In genomic region chr12:120439646-120440247, GRCh38 we compare ENCODE assay signal across 8 cellular contexts. TPM values are rescaled to one million over a fixed set of nuclear protein-coding genes. Genes with fewer than 3 reads are reported as not detected.
DNase-seq lines count a peak whose midpoint lies in the region; ATAC-seq and TF ChIP-seq lines count a peak whose summit lies in the region.

No MANE protein-coding gene starts in this region.

- ATAC-seq in activated T-helper 17 cell treated with anti-CD3 and anti-CD28 coated beads, Interleukin-2, amount 50 U/mL, for 72 hours (replicated peaks): peak; percentile 30
- no peak for ATAC-seq in HG03196 (IDR thresholded peaks at IDR 0.05; ENCODE audit: unreplicated experiment)

- H3K4me3 Mint-ChIP-seq in activated T-helper 17 cell treated with anti-CD3 and anti-CD28 coated beads, Interleukin-2, amount 50 U/mL, for 72 hours: peak overlapping the region; percentile 99
- H3K4me3 Mint-ChIP-seq in osteocyte (ENCODE audit: unreplicated experiment) (peak overlapping the region; percentile 26), type B pancreatic cell (peak overlapping the region; percentile 77)

- no peaks in the 10 kb centered on the region for H3K27me3 Mint-ChIP-seq in activated T-helper 17 cell treated with anti-CD3 and anti-CD28 coated beads, Interleukin-2, amount 50 U/mL, for 72 hours
- H3K27me3 Mint-ChIP-seq in osteocyte (ENCODE audit: unreplicated experiment): no peaks in the 10 kb centered on the region
- no peaks in the 10 kb centered on the region for H3K27me3 Mint-ChIP-seq in type B pancreatic cell

- peaks cover 67% of the 10 kb centered on the region for H3K36me3 Mint-ChIP-seq in activated T-helper 17 cell treated with anti-CD3 and anti-CD28 coated beads, Interleukin-2, amount 50 U/mL, for 72 hours (ENCODE audit: low read depth)
- H3K36me3 Mint-ChIP-seq in osteocyte (ENCODE audit: unreplicated experiment) (peaks cover 8% of the 10 kb centered on the region), type B pancreatic cell (peaks cover 5% of the 10 kb centered on the region)

- H3K27ac Mint-ChIP-seq in activated T-helper 17 cell treated with anti-CD3 and anti-CD28 coated beads, Interleukin-2, amount 50 U/mL, for 72 hours: peak overlapping the region; percentile 28
- no peak overlapping the region for H3K27ac Mint-ChIP-seq in osteocyte (ENCODE audit: unreplicated experiment)
- H3K27ac Mint-ChIP-seq in type B pancreatic cell: peak overlapping the region; percentile 50

- H3K4me1 Mint-ChIP-seq in activated T-helper 17 cell treated with anti-CD3 and anti-CD28 coated beads, Interleukin-2, amount 50 U/mL, for 72 hours: no peaks in the 10 kb centered on the region
- H3K4me1 Mint-ChIP-seq in osteocyte (ENCODE audit: unreplicated experiment) (peaks cover 25% of the 10 kb centered on the region), type B pancreatic cell (ENCODE audit: unreplicated experiment) (peaks cover 23% of the 10 kb centered on the region)

- no peaks in the 10 kb centered on the region for H3K9me3 Mint-ChIP-seq in activated T-helper 17 cell treated with anti-CD3 and anti-CD28 coated beads, Interleukin-2, amount 50 U/mL, for 72 hours
- no peaks in the 10 kb centered on the region for H3K9me3 Mint-ChIP-seq in osteocyte (ENCODE audit: unreplicated experiment)
- H3K9me3 Mint-ChIP-seq in type B pancreatic cell: no peaks in the 10 kb centered on the region

- DNase-seq in D341Med (ENCODE audit: low spot score) (peak; percentile 84), RPMI8226 (peak; percentile 83), fibroblast of the conjunctiva (ENCODE audit: low read depth) (peak; percentile 22), osteocyte (ENCODE audit: extremely low spot score, unreplicated experiment) (no peak), type B pancreatic cell (ENCODE audit: extremely low spot score, unreplicated experiment) (peak; percentile 77)
- DNase-seq in Jurkat, Clone E6-1 (ENCODE audit: low read depth, low spot score): peak; percentile 77

- TF ChIP-seq CTCF in osteocyte (IDR thresholded peaks at IDR 0.05): peak; percentile 67
- TF ChIP-seq CTCF in type B pancreatic cell (conservative IDR thresholded peaks at IDR 0.05): peak; percentile 87

- peak overlapping the region; percentile 12; the same call in 1 of the 2 replicates for H3K4me3 ChIP-seq in Jurkat, Clone E6-1 (ENCODE audit: low read length)

RNA-seq across cellular contexts. Expression of gene COX6A1, which starts 1.8 kb away (rescaled TPM):
- polyA plus RNA-seq in Jurkat, Clone E6-1 (2012; ENCODE audit: insufficient read depth, insufficient read length): 778 TPM
- total RNA-seq in activated T-helper 17 cell treated with anti-CD3 and anti-CD28 coated beads, Interleukin-2, amount 50 U/mL, for 72 hours: 100 to 1,000 TPM; 291 to 437 TPM
- total RNA-seq in osteocyte: 299 and 307 TPM in 2 replicates
- total RNA-seq in type B pancreatic cell (ENCODE audit: low replicate concordance): 400 and 501 TPM in 2 replicates

RNA-seq across cellular contexts. Expression of gene TRIAP1, which starts 6.4 kb away (rescaled TPM):
- polyA plus RNA-seq in Jurkat, Clone E6-1 (2012; ENCODE audit: insufficient read depth, insufficient read length): 61.3 TPM
- total RNA-seq in activated T-helper 17 cell treated with anti-CD3 and anti-CD28 coated beads, Interleukin-2, amount 50 U/mL, for 72 hours: 10 to 100 TPM; 31.8 to 58.6 TPM
- total RNA-seq in osteocyte: 23.9 and 25.6 TPM in 2 replicates
- 46.6 and 65.2 TPM in 2 replicates for total RNA-seq in type B pancreatic cell (ENCODE audit: low replicate concordance)

RNA-seq across cellular contexts. Expression of gene GATC, which starts 6.5 kb away (rescaled TPM):
- polyA plus RNA-seq in Jurkat, Clone E6-1 (2012; ENCODE audit: insufficient read depth, insufficient read length): 30.8 TPM
- 10 to 100 TPM; 33.2 to 41.3 TPM for total RNA-seq in activated T-helper 17 cell treated with anti-CD3 and anti-CD28 coated beads, Interleukin-2, amount 50 U/mL, for 72 hours
- total RNA-seq in osteocyte (16.1 and 21.1 TPM in 2 replicates), type B pancreatic cell (ENCODE audit: low replicate concordance) (27.7 and 33.9 TPM in 2 replicates)

RNA-seq across cellular contexts. Expression of gene SRSF9, which starts 29.8 kb away (rescaled TPM):
- 333 TPM for polyA plus RNA-seq in Jurkat, Clone E6-1 (2012; ENCODE audit: insufficient read depth, insufficient read length)
- total RNA-seq in activated T-helper 17 cell treated with anti-CD3 and anti-CD28 coated beads, Interleukin-2, amount 50 U/mL, for 72 hours: 100 to 1,000 TPM; 138 to 246 TPM
- 143 and 151 TPM in 2 replicates for total RNA-seq in osteocyte
- 226 and 248 TPM in 2 replicates for total RNA-seq in type B pancreatic cell (ENCODE audit: low replicate concordance)

RNA-seq across cellular contexts. Expression of gene DYNLL1, which starts 56.2 kb away (rescaled TPM):
- polyA plus RNA-seq in Jurkat, Clone E6-1 (2012; ENCODE audit: insufficient read depth, insufficient read length): 565 TPM
- 100 to 1,000 TPM in 1 of 2 donors, 10 to 100 TPM in 1; 69.2 to 197 TPM for total RNA-seq in activated T-helper 17 cell treated with anti-CD3 and anti-CD28 coated beads, Interleukin-2, amount 50 U/mL, for 72 hours
- 324 and 325 TPM in 2 replicates for total RNA-seq in osteocyte
- 403 and 451 TPM in 2 replicates for total RNA-seq in type B pancreatic cell (ENCODE audit: low replicate concordance)

Comparison
In these comparisons a context has a peak if more than half of its experiments do, and no peak if none do; other contexts are left out.
1. H3K4me3 Mint-ChIP-seq: peak in every context shown above with its lines; median percentile 99 in activated T-helper 17 cell treated with anti-CD3 and anti-CD28 coated beads, Interleukin-2, amount 50 U/mL, for 72 hours; 77 in type B pancreatic cell; 26 in osteocyte.